In genomic region chr10:122417667-122418066, GRCh38 we compare ENCODE assay signal across 17 cellular contexts. TPM values are rescaled to one million over a fixed set of nuclear protein-coding genes. Genes with fewer than 3 reads are reported as not detected.
DNase-seq lines count a peak whose midpoint lies in the region; ATAC-seq and TF ChIP-seq lines count a peak whose summit lies in the region.
"Had no signal": no experiment of that assay in that cellular context is flagged by ENCODE, and none has a peak within 500 bp of the region (broad histone marks: within the 10 kb centered on the region; RNA-seq: fewer than 3 reads in every experiment).

No MANE protein-coding gene starts in this region.

- CTCF ChIA-PET in activated CD4-positive, alpha-beta T cell treated with anti-CD3 and anti-CD28 coated beads for 36 hours (lab: Charles Lee) = no interaction called here
- CTCF ChIA-PET in PC-9 (lab: Charles Lee) = no interaction called here

- TF ChIP-seq CTCF in osteoblast (IDR thresholded peaks at IDR 0.05; ENCODE audit: extremely low read depth, low read depth, low read length) = no peak
- no peak for TF ChIP-seq CTCF in PC-9 (conservative IDR thresholded peaks at IDR 0.05)

- H3K27me3 Mint-ChIP-seq in activated CD4-positive, alpha-beta T cell treated with anti-CD3 and anti-CD28 coated beads for 36 hours = no peaks in the 10 kb centered on the region

- peaks cover 2% of the 10 kb centered on the region for H3K9me3 Mint-ChIP-seq in activated CD4-positive, alpha-beta T cell treated with anti-CD3 and anti-CD28 coated beads for 36 hours (ENCODE audit: low read depth)
- H3K9me3 Mint-ChIP-seq: T-helper 2 cell treated with Interferon-gamma antibody and Interleukin-4, amounts not matched to agents 5 μg/mL and 100 μg/mL, for 36 hours had no signal

- no TSS peak for BruUV-seq in PC-9 (replicated peaks; lab: Mats Ljungman, UMichigan)

- in situ Hi-C loops in SK-MEL-5 (cut with HindIII; ENCODE audit: low pct_unique_long_range_greater_than_20kb, low sequenced_read_pairs) = no loop called here

- no peaks in the 10 kb centered on the region for H3K36me3 ChIP-seq in effector memory CD4-positive, alpha-beta T cell (ENCODE audit: control insufficient read depth, insufficient read depth, low read length)
- H3K36me3 ChIP-seq in osteoblast (ENCODE audit: insufficient read depth, low read length) (no peaks in the 10 kb centered on the region), PC-9 (ENCODE audit: low read depth) (no peaks in the 10 kb centered on the region; the same call in 1 of the 2 replicates)

- H4K20me1 ChIP-seq in osteoblast (ENCODE audit: insufficient read depth, low read length) (no peaks in the 10 kb centered on the region), PC-9 (ENCODE audit: insufficient read depth) (no peaks in the 10 kb centered on the region)

- H3K79me2 ChIP-seq in osteoblast (ENCODE audit: insufficient read depth, low read length) = no peaks in the 10 kb centered on the region
- H3K79me2 ChIP-seq in PC-9 (ENCODE audit: low read depth) = no peaks in the 10 kb centered on the region

- H3K9me2 ChIP-seq in PC-9 (ENCODE audit: insufficient read depth) = no peaks in the 10 kb centered on the region

- POLR2A ChIA-PET in activated CD4-positive, alpha-beta T cell treated with anti-CD3 and anti-CD28 coated beads for 36 hours (lab: Charles Lee) = no interaction called here
- POLR2A ChIA-PET in PC-9 (lab: Charles Lee; ENCODE audit: unreplicated experiment) = no interaction called here

- no peak overlapping the region for H3K4me3 Mint-ChIP-seq in activated CD4-positive, alpha-beta T cell treated with anti-CD3 and anti-CD28 coated beads for 36 hours
- H3K4me3 Mint-ChIP-seq: activated naive CD4-positive, alpha-beta T cell treated with anti-CD3 and anti-CD28 coated beads for 36 hours had no signal

- H3K4me3 ChIP-seq in effector memory CD4-positive, alpha-beta T cell (ENCODE audit: insufficient read depth, low read depth, low read length, poor library complexity, severe bottlenecking) = no peak overlapping the region
- H3K4me3 ChIP-seq in osteoblast (ENCODE audit: insufficient read depth, low read length) (no peak overlapping the region), PC-9 (no peak overlapping the region)
- H3K4me3 ChIP-seq: A549 had no signal

- intact Hi-C loops in activated CD4-positive, alpha-beta T cell treated with anti-CD3 and anti-CD28 coated beads for 36 hours (cut with DNase I, micrococcal nuclease) = loop anchor here in 1 of 2 experiments (5.0 kb wide), 1 partner anchor 40 kb away; no protein-coding TSS in a partner anchor
- intact Hi-C loops in PC-9 (cut with micrococcal nuclease; ENCODE audit: unreplicated experiment) = loop anchor here (1.0 to 5.0 kb wide), 2 partner anchors 13 to 75 kb away; no protein-coding TSS in a partner anchor

- H3K9me3 ChIP-seq in effector memory CD4-positive, alpha-beta T cell (ENCODE audit: control insufficient read depth, low read length) = no peaks in the 10 kb centered on the region
- H3K9me3 ChIP-seq in osteoblast (ENCODE audit: low read depth, low read length) = no peaks in the 10 kb centered on the region
- H3K9me3 ChIP-seq in PC-9 (ENCODE audit: insufficient read depth, low read depth) = no peaks in the 10 kb centered on the region
- H3K9me3 ChIP-seq: A549 had no signal

- H3K4me1 Mint-ChIP-seq in activated CD4-positive, alpha-beta T cell treated with anti-CD3 and anti-CD28 coated beads for 36 hours = peaks cover 76% of the 10 kb centered on the region

- DNase-seq in activated CD4-positive, alpha-beta T cell treated with anti-CD3 and anti-CD28 coated beads for 36 hours = no peak
- no peak for DNase-seq in activated CD4-positive, alpha-beta T cell treated with anti-CD3 and anti-CD28 coated beads, Interleukin-2, amount 50 U/mL, for 1 hour
- peak; percentile 2 for DNase-seq in SK-MEL-5 (ENCODE audit: low read depth, low spot score)
- no peak for DNase-seq in effector memory CD4-positive, alpha-beta T cell
- DNase-seq in osteoblast (ENCODE audit: insufficient read length, low spot score, missing footprints) = no peak
- no peak for DNase-seq in NCI-H2081 treated with DMSO at 0.1 percent for 48 hours (lab: John Stamatoyannopoulos, UW)
- no peak for DNase-seq in DMS153 treated with DMSO at 0.1 percent for 48 hours (lab: John Stamatoyannopoulos, UW; ENCODE audit: unreplicated experiment)
- no peak for DNase-seq in PC-9
- DNase-seq: mesendoderm, NCI-H1105 treated with DMSO at 0.1 percent for 48 hours, NCI-H524, nucleus accumbens had no signal

- H3K27ac Mint-ChIP-seq in activated CD4-positive, alpha-beta T cell treated with anti-CD3 and anti-CD28 coated beads for 36 hours = no peak overlapping the region

- H3K4me1 ChIP-seq in effector memory CD4-positive, alpha-beta T cell (ENCODE audit: control insufficient read depth, insufficient read depth, low read length, poor library complexity, severe bottlenecking) = peaks cover 45% of the 10 kb centered on the region
- H3K4me1 ChIP-seq in osteoblast (ENCODE audit: insufficient read depth, low read length) (peaks cover 34% of the 10 kb centered on the region), PC-9 (replicated peaks; ENCODE audit: insufficient read depth) (no peaks in the 10 kb centered on the region)
- H3K4me1 ChIP-seq: A549 had no signal

- no peaks in the 10 kb centered on the region for H3F3A ChIP-seq in PC-9 (ENCODE audit: insufficient read depth, low read depth)

- peak; percentile 32 for ATAC-seq in activated CD4-positive, alpha-beta T cell treated with anti-CD3 and anti-CD28 coated beads for 36 hours
- ATAC-seq: A549, esophagus mucosa, Panc1 had no signal

- peak overlapping the region; percentile 44 for H3K27ac ChIP-seq in effector memory CD4-positive, alpha-beta T cell (ENCODE audit: insufficient read depth, low read length, poor library complexity, severe bottlenecking)
- peak overlapping the region; percentile 57 for H3K27ac ChIP-seq in osteoblast (ENCODE audit: low read depth, low read length)
- H3K27ac ChIP-seq in PC-9 = no peak overlapping the region
- H3K27ac ChIP-seq: A549 had no signal

- no peaks in the 10 kb centered on the region for H3K27me3 ChIP-seq in effector memory CD4-positive, alpha-beta T cell (replicated peaks; ENCODE audit: control insufficient read depth, insufficient read depth, low read length, poor library complexity, severe bottlenecking)
- H3K27me3 ChIP-seq in osteoblast (ENCODE audit: insufficient read depth, low read length) (no peaks in the 10 kb centered on the region), PC-9 (ENCODE audit: insufficient read depth, low read depth) (no peaks in the 10 kb centered on the region)

- no peak overlapping the region for H3K4me2 ChIP-seq in osteoblast (ENCODE audit: insufficient read depth, low read length)
- H3K4me2 ChIP-seq in PC-9 = no peak overlapping the region
- H3K4me2 ChIP-seq: A549 had no signal

- no peak overlapping the region for H2AFZ ChIP-seq in osteoblast (ENCODE audit: low read length)
- H2AFZ ChIP-seq in PC-9 = no peak overlapping the region

- peaks cover 51% of the 10 kb centered on the region for H3K36me3 Mint-ChIP-seq in activated CD4-positive, alpha-beta T cell treated with anti-CD3 and anti-CD28 coated beads for 36 hours (ENCODE audit: low read depth)

RNA-seq across cellular contexts. Expression of gene ARMS2, which starts 36.8 kb away (rescaled TPM):
- total RNA-seq in activated CD4-positive, alpha-beta T cell treated with anti-CD3 and anti-CD28 coated beads for 36 hours = not detected
- not detected in 2 replicates for total RNA-seq in SK-MEL-5 (2014; rRNA removed; shearing (Covaris generic))
- not detected in 2 replicates for polyA plus RNA-seq in SK-MEL-5 (2015; cell fraction: cytosol; rRNA removed)
- not detected in 2 replicates for polyA plus RNA-seq in SK-MEL-5 (2015; cell fraction: nucleus; rRNA removed)
- total RNA-seq in osteoblast (not detected in 2 replicates), PC-9 (2021) (not detected in 2 replicates)
- total RNA-seq: activated naive CD4-positive, alpha-beta T cell treated with anti-CD3 and anti-CD28 coated beads for 36 hours; esophagus mucosa had no signal
- polyA plus RNA-seq: A549 had no signal

RNA-seq across cellular contexts. Expression of gene PLEKHA1, which starts 43.2 kb away (rescaled TPM):
- 10 to 100 TPM in 1 of 2 experiments, 1 to 10 TPM in 1; 7.7 to 11.7 TPM for total RNA-seq in activated CD4-positive, alpha-beta T cell treated with anti-CD3 and anti-CD28 coated beads for 36 hours
- total RNA-seq in SK-MEL-5 (2014; rRNA removed; shearing (Covaris generic)) = 10.4 and 10.7 TPM in 2 replicates
- 13.7 and 18.7 TPM in 2 replicates for polyA plus RNA-seq in SK-MEL-5 (2015; cell fraction: cytosol; rRNA removed)
- polyA plus RNA-seq in SK-MEL-5 (2015; cell fraction: nucleus; rRNA removed) = 23.8 and 24.6 TPM in 2 replicates
- total RNA-seq in osteoblast (17.4 and 19.7 TPM in 2 replicates), PC-9 (2021) (33.8 and 39.9 TPM in 2 replicates)

RNA-seq across cellular contexts. Expression of gene HTRA1, which starts 43.7 kb away (rescaled TPM):
- total RNA-seq in activated CD4-positive, alpha-beta T cell treated with anti-CD3 and anti-CD28 coated beads for 36 hours = not detected
- 113 and 119 TPM in 2 replicates for total RNA-seq in SK-MEL-5 (2014; rRNA removed; shearing (Covaris generic))
- 150 and 157 TPM in 2 replicates for polyA plus RNA-seq in SK-MEL-5 (2015; cell fraction: cytosol; rRNA removed)
- 28.9 and 29.7 TPM in 2 replicates for polyA plus RNA-seq in SK-MEL-5 (2015; cell fraction: nucleus; rRNA removed)
- total RNA-seq in osteoblast (392 and 413 TPM in 2 replicates), PC-9 (2021) (14.9 and 18.0 TPM in 2 replicates)
- total RNA-seq: activated naive CD4-positive, alpha-beta T cell treated with anti-CD3 and anti-CD28 coated beads for 36 hours had no signal

Comparison
In these comparisons a context has a peak if more than half of its experiments do, and no peak if none do; other contexts are left out.
1. RNA of gene HTRA1, which starts 43.7 kb away (total RNA-seq): 392 to 413 TPM in osteoblast, 113 to 119 TPM in SK-MEL-5 and 14.9 to 18.0 TPM in PC-9; not detected in activated CD4-positive, alpha-beta T cell treated with anti-CD3 and anti-CD28 coated beads for 36 hours; every median in the first group is over 10 times any median in the second.